29 cellular contexts compared by ENCODE assay signal in genomic region chr4:183533698-183534097, GRCh38.
"Had no signal": no experiment of that assay in that cellular context is flagged by ENCODE, and none has a peak within 500 bp of the region (broad histone marks: within the 10 kb centered on the region; RNA-seq: fewer than 3 reads in every experiment).

No MANE protein-coding gene starts in this region.

- H3K9me3 Mint-ChIP-seq: activated CD4-positive, alpha-beta memory T cell treated with anti-CD3 and anti-CD28 coated beads, Interleukin-2, amount 10 ng/mL, durations not matched to agents 7 days and 5 days; activated CD4-positive, alpha-beta T cell treated with anti-CD3 and anti-CD28 coated beads, Interleukin-2, amount 10 ng/mL, durations not matched to agents 7 days and 5 days; activated T-cell treated with anti-CD3 and anti-CD28 coated beads, Interleukin-2, amount 50 U/mL, for 4 hours; activated T-helper 17 cell treated with anti-CD3 and anti-CD28 coated beads, Interleukin-2, amount 50 U/mL, for 72 hours; neural crest cell; stimulated activated naive B cell treated with anti-CD40 and anti-IgM and Interleukin-4, amounts not matched to agents 10 μg/mL and 1 μg/mL and 100 μg/mL, for 72 hours had no signal

- H3K4me1 ChIP-seq: gastrocnemius medialis, pancreas, psoas muscle, stomach, tibial artery, upper lobe of right lung had no signal

- FAIRE-seq: astrocyte, pancreas had no signal

- H3K79me2 ChIP-seq: hepatocyte had no signal

- H3K27ac ChIP-seq: brain microvascular endothelial cell, coronary artery, dorsolateral prefrontal cortex, gastrocnemius medialis, hepatocyte, pancreas, psoas muscle, stomach, tibial artery, upper lobe of right lung, WERI-Rb-1 had no signal

- H3K36me3 Mint-ChIP-seq: stimulated activated naive B cell treated with anti-CD40 and anti-IgM and Interleukin-4, amounts not matched to agents 10 μg/mL and 1 μg/mL and 100 μg/mL, for 72 hours had no signal

- H3K36me3 ChIP-seq: brain microvascular endothelial cell, gastrocnemius medialis, pancreas, stomach, tibial artery, upper lobe of right lung, WERI-Rb-1 had no signal

- H2AFZ ChIP-seq: hepatocyte had no signal

- H3K4me3 Mint-ChIP-seq: activated CD4-positive, alpha-beta memory T cell treated with anti-CD3 and anti-CD28 coated beads, Interleukin-2, amount 10 ng/mL, durations not matched to agents 7 days and 5 days; activated CD4-positive, alpha-beta T cell treated with anti-CD3 and anti-CD28 coated beads, Interleukin-2, amount 10 ng/mL, durations not matched to agents 7 days and 5 days; activated T-cell treated with anti-CD3 and anti-CD28 coated beads, Interleukin-2, amount 50 U/mL, for 4 hours; activated T-helper 17 cell treated with anti-CD3 and anti-CD28 coated beads, Interleukin-2, amount 50 U/mL, for 72 hours; naive thymus-derived CD4-positive, alpha-beta T cell; neural crest cell; stimulated activated naive B cell treated with anti-CD40 and anti-IgM and Interleukin-4, amounts not matched to agents 10 μg/mL and 1 μg/mL and 100 μg/mL, for 72 hours had no signal

- H3K4me3 ChIP-seq: coronary artery, dorsolateral prefrontal cortex, gastrocnemius medialis, hepatocyte, pancreas, psoas muscle, stomach, tibial artery, upper lobe of right lung had no signal

- DNase-seq: activated CD4-positive, alpha-beta memory T cell treated with anti-CD3 and anti-CD28 coated beads, Interleukin-2, amount 10 ng/mL, durations not matched to agents 7 days and 5 days; activated CD4-positive, alpha-beta T cell treated with anti-CD3 and anti-CD28 coated beads for 1 hour; activated CD4-positive, alpha-beta T cell treated with anti-CD3 and anti-CD28 coated beads, Interleukin-2, amount 10 ng/mL, durations not matched to agents 7 days and 5 days; activated gamma-delta T cell treated with Interleukin-2 at 50 U/mL for 16 hours; activated naive CD4-positive, alpha-beta T cell treated with anti-CD3 and anti-CD28 coated beads, Interleukin-2, amount 50 U/mL, for 16 hours; activated T-cell treated with anti-CD3 and anti-CD28 coated beads, Interleukin-2, amount 50 U/mL, for 4 hours; amniotic stem cell; brain microvascular endothelial cell; dorsolateral prefrontal cortex; effector memory CD4-positive, alpha-beta T cell; gastrocnemius medialis; midbrain; naive thymus-derived CD4-positive, alpha-beta T cell; nucleus accumbens; pancreas; stimulated activated CD4-positive, alpha-beta T cell treated with anti-CD3 and anti-CD28 coated beads, Interleukin-15, amount 100 ng/mL, for 24 hours; stimulated activated CD4-positive, alpha-beta T cell treated with anti-CD3 and anti-CD28 coated beads, Interleukin-2, amount 100 ng/mL, for 24 hours; stimulated activated naive B cell treated with anti-CD40 and anti-IgM and Interleukin-4, amounts not matched to agents 10 μg/mL and 1 μg/mL and 100 μg/mL, for 72 hours; stomach; T-helper 9 cell; tibial artery; upper lobe of right lung; WERI-Rb-1 had no signal

- H3K9me3 ChIP-seq: gastrocnemius medialis, pancreas, psoas muscle, stomach, tibial artery, upper lobe of right lung had no signal

- H3K4me1 Mint-ChIP-seq: activated CD4-positive, alpha-beta memory T cell treated with anti-CD3 and anti-CD28 coated beads, Interleukin-2, amount 10 ng/mL, durations not matched to agents 7 days and 5 days; activated CD4-positive, alpha-beta T cell treated with anti-CD3 and anti-CD28 coated beads, Interleukin-2, amount 10 ng/mL, durations not matched to agents 7 days and 5 days; activated T-helper 17 cell treated with anti-CD3 and anti-CD28 coated beads, Interleukin-2, amount 50 U/mL, for 72 hours; naive thymus-derived CD4-positive, alpha-beta T cell; stimulated activated naive B cell treated with anti-CD40 and anti-IgM and Interleukin-4, amounts not matched to agents 10 μg/mL and 1 μg/mL and 100 μg/mL, for 72 hours had no signal

- H3K27ac Mint-ChIP-seq: activated CD4-positive, alpha-beta memory T cell treated with anti-CD3 and anti-CD28 coated beads, Interleukin-2, amount 10 ng/mL, durations not matched to agents 7 days and 5 days; activated CD4-positive, alpha-beta T cell treated with anti-CD3 and anti-CD28 coated beads, Interleukin-2, amount 10 ng/mL, durations not matched to agents 7 days and 5 days; activated T-helper 17 cell treated with anti-CD3 and anti-CD28 coated beads, Interleukin-2, amount 50 U/mL, for 72 hours; naive thymus-derived CD4-positive, alpha-beta T cell; stimulated activated naive B cell treated with anti-CD40 and anti-IgM and Interleukin-4, amounts not matched to agents 10 μg/mL and 1 μg/mL and 100 μg/mL, for 72 hours had no signal

- ATAC-seq: activated T-cell treated with anti-CD3 and anti-CD28 coated beads, Interleukin-2, amount 50 U/mL, for 4 hours; activated T-helper 17 cell treated with anti-CD3 and anti-CD28 coated beads, Interleukin-2, amount 50 U/mL, for 72 hours; gastrocnemius medialis; naive thymus-derived CD4-positive, alpha-beta T cell; pancreas; psoas muscle; stimulated activated naive B cell treated with anti-CD40 and anti-IgM and Interleukin-4, amounts not matched to agents 10 μg/mL and 1 μg/mL and 100 μg/mL, for 72 hours; upper lobe of right lung had no signal

- H3K27me3 ChIP-seq: brain microvascular endothelial cell, gastrocnemius medialis, hepatocyte, pancreas, upper lobe of right lung had no signal

- H3K4me2 ChIP-seq: hepatocyte had no signal
